In the genomic region with DNA sequence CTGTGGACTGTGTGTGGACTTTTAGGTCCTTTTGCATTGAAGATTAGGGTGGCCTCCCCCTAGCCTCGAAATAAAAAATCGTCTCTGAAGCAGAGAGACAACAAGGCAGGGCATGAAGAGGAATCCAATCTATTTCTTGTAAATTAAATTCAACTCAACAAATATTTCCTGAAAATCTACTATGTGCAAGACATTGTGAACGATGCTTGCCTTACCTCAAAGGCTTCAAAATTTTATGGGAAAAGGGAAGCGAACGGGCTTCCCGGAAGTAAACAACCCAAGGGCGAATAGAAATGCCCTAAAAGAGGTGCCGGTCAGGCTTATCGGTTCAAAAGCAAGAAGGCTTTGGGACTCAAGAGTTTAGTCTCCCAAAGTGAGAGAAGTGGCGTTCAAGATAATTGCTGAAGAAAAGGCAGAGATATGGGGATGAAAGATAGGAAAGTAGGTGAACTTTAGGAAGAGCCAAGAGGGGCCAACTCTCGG, we compare ENCODE assay signal across 8 cellular contexts. TPM values are rescaled to one million over a fixed set of nuclear protein-coding genes. Genes with fewer than 3 reads are reported as not detected.
DNase-seq lines count a peak whose midpoint lies in the region; ATAC-seq and TF ChIP-seq lines count a peak whose summit lies in the region.

No MANE protein-coding gene starts in this region.

- WGBS in mesenchymal stem cell = 6% methylated on average over 10 of the region's 11 CpGs

- peak overlapping the region; percentile 77 to 96 for H3K4me3 ChIP-seq in mesenchymal stem cell (ENCODE audit: insufficient read depth in 1 of 2, low read depth in 1 of 2, low read length in 2 of 2)

- no peak overlapping the region for H3K23ac ChIP-seq in mesenchymal stem cell (ENCODE audit: low read length in 2 of 2)

- no peaks in the 10 kb centered on the region for H3K36me3 ChIP-seq in mesenchymal stem cell (ENCODE audit: control insufficient read depth in 1 of 2, insufficient read depth in 2 of 2, low read depth in 1 of 2, low read length in 2 of 2)

- H3K27me3 Mint-ChIP-seq in brain = peaks cover 10% of the 10 kb centered on the region

- no peak overlapping the region for H2AK5ac ChIP-seq in mesenchymal stem cell (ENCODE audit: low read length, severe bottlenecking)

- TF ChIP-seq CTCF in brain (conservative IDR thresholded peaks at IDR 0.05) = no peak

- no peaks in the 10 kb centered on the region for H3K27me3 ChIP-seq in mesenchymal stem cell (ENCODE audit: control insufficient read depth in 1 of 2, insufficient read depth in 1 of 2, low read length in 2 of 2)

- H3K4me3 Mint-ChIP-seq in brain = peak overlapping the region; percentile 90 to 98 (median 95)

- no peak overlapping the region for H2BK12ac ChIP-seq in mesenchymal stem cell (ENCODE audit: low read length in 2 of 2)

- no peak overlapping the region for H2BK120ac ChIP-seq in mesenchymal stem cell (ENCODE audit: low read depth, low read length)

- no peak overlapping the region for H2BK15ac ChIP-seq in mesenchymal stem cell (ENCODE audit: low read depth, poor library complexity, severe bottlenecking)

- H3K4me1 Mint-ChIP-seq in brain = peaks cover 80% of the 10 kb centered on the region

- in situ Hi-C loops in ACHN (cut with HindIII; ENCODE audit: low pct_ligation_motif_present, low pct_unique_long_range_greater_than_20kb, low sequenced_read_pairs) = no loop called here

- H3K4ac ChIP-seq in mesenchymal stem cell (ENCODE audit: low read depth in 1 of 2, low read length in 2 of 2) = no peak overlapping the region

- peak overlapping the region; percentile 92 for H3K9ac ChIP-seq in mesenchymal stem cell (ENCODE audit: low read length)

- H3K27ac ChIP-seq in mesenchymal stem cell (ENCODE audit: low read length, poor library complexity, severe bottlenecking) = peak overlapping the region; percentile 12

- peak overlapping the region; percentile 73 for H3K4me2 ChIP-seq in mesenchymal stem cell (ENCODE audit: low read length, poor library complexity, severe bottlenecking)

- H3K79me1 ChIP-seq in mesenchymal stem cell (replicated peaks; ENCODE audit: low read length, poor library complexity, severe bottlenecking) = peaks cover 17% of the 10 kb centered on the region

- no peaks in the 10 kb centered on the region for H3K4me1 ChIP-seq in mesenchymal stem cell (ENCODE audit: control insufficient read depth, insufficient read depth, low read depth, low read length)

- H3K14ac ChIP-seq in mesenchymal stem cell (ENCODE audit: low read length in 2 of 2) = no peak overlapping the region

- no peaks in the 10 kb centered on the region for H3K9me3 ChIP-seq in mesenchymal stem cell (ENCODE audit: control insufficient read depth, low read length)

- H2BK5ac ChIP-seq in mesenchymal stem cell (ENCODE audit: low read depth, low read length, poor library complexity, severe bottlenecking) = no peak overlapping the region

- peak; percentile 46 for DNase-seq in ACHN
- peak; percentile 62 for DNase-seq in NCI-H345 (lab: John Stamatoyannopoulos, UW)
- DNase-seq in mesenchymal stem cell = no peak

- no peaks in the 10 kb centered on the region for H3K36me3 Mint-ChIP-seq in brain

- ATAC-seq in GM18867 (IDR thresholded peaks at IDR 0.05; ENCODE audit: unreplicated experiment) (peak; percentile 1), GM19463 (IDR thresholded peaks at IDR 0.05; ENCODE audit: unreplicated experiment) (no peak), GM18858 (IDR thresholded peaks at IDR 0.05; ENCODE audit: unreplicated experiment) (no peak), HG03342 (IDR thresholded peaks at IDR 0.05; ENCODE audit: unreplicated experiment) (no peak)

- H3K27ac Mint-ChIP-seq in brain = peak overlapping the region; percentile 83 to 98 (median 97)

- no peak overlapping the region for H4K8ac ChIP-seq in mesenchymal stem cell (ENCODE audit: low read length)

- no peak overlapping the region for H4K91ac ChIP-seq in mesenchymal stem cell (ENCODE audit: low read length)

- H3K9me3 Mint-ChIP-seq in brain = no peaks in the 10 kb centered on the region

- H3K18ac ChIP-seq in mesenchymal stem cell (ENCODE audit: low read depth in 1 of 2, low read length in 2 of 2) = no peak overlapping the region

- H2AFZ ChIP-seq in mesenchymal stem cell (ENCODE audit: low read depth, low read length) = peak overlapping the region; percentile 59

RNA-seq across cellular contexts. Expression of gene KIF24, which starts 0.5 kb away (rescaled TPM):
- 9.4 TPM for polyA plus RNA-seq in brain (ENCODE audit: insufficient read depth, low read depth, low replicate concordance)
- 0.43 TPM for polyA plus RNA-seq in mesenchymal stem cell (2013, experiment 1 of 2)
- polyA plus RNA-seq in mesenchymal stem cell (2013, experiment 2 of 2) = 0.45 TPM

RNA-seq across cellular contexts. Expression of gene NUDT2, which starts 0.8 kb away (rescaled TPM):
- polyA plus RNA-seq in brain (ENCODE audit: insufficient read depth, low read depth, low replicate concordance) = 54.3 TPM
- polyA plus RNA-seq in mesenchymal stem cell (2013, experiment 1 of 2) = 24.9 TPM
- 25.0 TPM for polyA plus RNA-seq in mesenchymal stem cell (2013, experiment 2 of 2)

RNA-seq across cellular contexts. Expression of gene MYORG, which starts 48.2 kb away (rescaled TPM):
- 13.5 TPM for polyA plus RNA-seq in brain (ENCODE audit: insufficient read depth, low read depth, low replicate concordance)
- 2.2 TPM for polyA plus RNA-seq in mesenchymal stem cell (2013, experiment 1 of 2)
- 2.2 TPM for polyA plus RNA-seq in mesenchymal stem cell (2013, experiment 2 of 2)
